1 cellular context compared by ENCODE assay signal in the genomic region with DNA sequence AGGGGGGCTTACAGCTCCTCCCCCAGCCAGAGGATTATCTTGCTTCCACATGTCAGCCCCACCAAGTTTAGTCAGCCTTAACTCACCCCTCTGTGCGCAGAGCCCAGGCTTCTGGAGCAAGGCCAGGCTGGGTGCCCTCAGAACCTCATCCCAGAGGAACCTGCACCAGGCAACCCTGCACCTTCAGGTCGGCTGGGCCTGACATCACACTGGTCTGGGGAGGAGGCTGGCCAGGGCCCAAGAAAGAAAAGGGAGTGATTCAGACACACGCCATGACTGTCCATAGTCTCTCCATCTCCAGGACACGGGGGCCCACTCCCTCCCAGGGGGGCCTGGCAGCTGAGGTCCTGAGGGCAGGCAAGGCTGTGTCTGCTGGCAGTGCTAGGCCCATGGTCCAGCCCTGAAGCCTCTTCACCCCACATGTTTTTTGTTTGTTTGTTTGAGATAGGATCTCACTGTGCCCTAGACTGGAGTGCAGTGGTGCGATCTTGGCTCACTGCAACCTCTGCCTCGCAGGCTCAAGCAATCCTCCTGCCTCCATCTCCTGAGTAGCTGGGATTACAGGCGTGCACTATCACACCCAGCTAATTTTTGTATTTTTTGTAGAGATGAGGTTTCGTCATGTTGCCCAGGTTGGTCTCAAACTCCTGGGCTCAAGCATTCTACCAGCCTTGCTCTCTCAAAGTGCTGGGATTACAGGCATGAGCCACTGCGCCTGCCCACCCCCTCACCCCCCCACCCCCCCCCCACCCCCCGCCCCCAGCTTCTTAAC.
TF ChIP-seq lines count a peak whose summit lies in the region.

No MANE protein-coding gene starts in this region.

TF ChIP-seq in GM12878, 131 proteins besides CTCF, POLR2A, EP300 and RAD21 (continued from another document):
- TF ChIP-seq, protein P1, sequence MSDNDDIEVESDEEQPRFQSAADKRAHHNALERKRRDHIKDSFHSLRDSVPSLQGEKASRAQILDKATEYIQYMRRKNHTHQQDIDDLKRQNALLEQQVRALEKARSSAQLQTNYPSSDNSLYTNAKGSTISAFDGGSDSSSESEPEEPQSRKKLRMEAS (IDR thresholded peaks at IDR 0.05; ENCODE audit: low read depth, low read length): no peak
- TF ChIP-seq KLF5 (IDR thresholded peaks at IDR 0.05; ENCODE audit: partially characterized antibody) (no peak), HDAC2 (IDR thresholded peaks at IDR 0.05) (no peak), CHD4 (IDR thresholded peaks at IDR 0.05) (no peak), ATF7 (IDR thresholded peaks at IDR 0.05; ENCODE audit: low read depth) (no peak), NFXL1 (IDR thresholded peaks at IDR 0.05; ENCODE audit: borderline replicate concordance) (no peak), LARP7 (IDR thresholded peaks at IDR 0.05) (no peak), NR2C2 (IDR thresholded peaks at IDR 0.05; ENCODE audit: borderline replicate concordance, control insufficient read depth, insufficient read length, low read depth) (no peak), MTA3 (IDR thresholded peaks at IDR 0.05; ENCODE audit: borderline replicate concordance, low read length) (no peak), POU2F2 (IDR thresholded peaks at IDR 0.05; ENCODE audit: borderline replicate concordance, low read depth, low read length) (no peak)
- TF ChIP-seq, protein P2, sequence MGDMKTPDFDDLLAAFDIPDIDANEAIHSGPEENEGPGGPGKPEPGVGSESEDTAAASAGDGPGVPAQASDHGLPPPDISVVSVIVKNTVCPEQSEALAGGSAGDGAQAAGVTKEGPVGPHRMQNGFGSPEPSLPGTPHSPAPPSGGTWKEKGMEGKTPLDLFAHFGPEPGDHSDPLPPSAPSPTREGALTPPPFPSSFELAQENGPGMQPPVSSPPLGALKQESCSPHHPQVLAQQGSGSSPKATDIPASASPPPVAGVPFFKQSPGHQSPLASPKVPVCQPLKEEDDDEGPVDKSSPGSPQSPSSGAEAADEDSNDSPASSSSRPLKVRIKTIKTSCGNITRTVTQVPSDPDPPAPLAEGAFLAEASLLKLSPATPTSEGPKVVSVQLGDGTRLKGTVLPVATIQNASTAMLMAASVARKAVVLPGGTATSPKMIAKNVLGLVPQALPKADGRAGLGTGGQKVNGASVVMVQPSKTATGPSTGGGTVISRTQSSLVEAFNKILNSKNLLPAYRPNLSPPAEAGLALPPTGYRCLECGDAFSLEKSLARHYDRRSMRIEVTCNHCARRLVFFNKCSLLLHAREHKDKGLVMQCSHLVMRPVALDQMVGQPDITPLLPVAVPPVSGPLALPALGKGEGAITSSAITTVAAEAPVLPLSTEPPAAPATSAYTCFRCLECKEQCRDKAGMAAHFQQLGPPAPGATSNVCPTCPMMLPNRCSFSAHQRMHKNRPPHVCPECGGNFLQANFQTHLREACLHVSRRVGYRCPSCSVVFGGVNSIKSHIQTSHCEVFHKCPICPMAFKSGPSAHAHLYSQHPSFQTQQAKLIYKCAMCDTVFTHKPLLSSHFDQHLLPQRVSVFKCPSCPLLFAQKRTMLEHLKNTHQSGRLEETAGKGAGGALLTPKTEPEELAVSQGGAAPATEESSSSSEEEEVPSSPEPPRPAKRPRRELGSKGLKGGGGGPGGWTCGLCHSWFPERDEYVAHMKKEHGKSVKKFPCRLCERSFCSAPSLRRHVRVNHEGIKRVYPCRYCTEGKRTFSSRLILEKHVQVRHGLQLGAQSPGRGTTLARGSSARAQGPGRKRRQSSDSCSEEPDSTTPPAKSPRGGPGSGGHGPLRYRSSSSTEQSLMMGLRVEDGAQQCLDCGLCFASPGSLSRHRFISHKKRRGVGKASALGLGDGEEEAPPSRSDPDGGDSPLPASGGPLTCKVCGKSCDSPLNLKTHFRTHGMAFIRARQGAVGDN (IDR thresholded peaks at IDR 0.05): no peak
- TF ChIP-seq, protein P3, sequence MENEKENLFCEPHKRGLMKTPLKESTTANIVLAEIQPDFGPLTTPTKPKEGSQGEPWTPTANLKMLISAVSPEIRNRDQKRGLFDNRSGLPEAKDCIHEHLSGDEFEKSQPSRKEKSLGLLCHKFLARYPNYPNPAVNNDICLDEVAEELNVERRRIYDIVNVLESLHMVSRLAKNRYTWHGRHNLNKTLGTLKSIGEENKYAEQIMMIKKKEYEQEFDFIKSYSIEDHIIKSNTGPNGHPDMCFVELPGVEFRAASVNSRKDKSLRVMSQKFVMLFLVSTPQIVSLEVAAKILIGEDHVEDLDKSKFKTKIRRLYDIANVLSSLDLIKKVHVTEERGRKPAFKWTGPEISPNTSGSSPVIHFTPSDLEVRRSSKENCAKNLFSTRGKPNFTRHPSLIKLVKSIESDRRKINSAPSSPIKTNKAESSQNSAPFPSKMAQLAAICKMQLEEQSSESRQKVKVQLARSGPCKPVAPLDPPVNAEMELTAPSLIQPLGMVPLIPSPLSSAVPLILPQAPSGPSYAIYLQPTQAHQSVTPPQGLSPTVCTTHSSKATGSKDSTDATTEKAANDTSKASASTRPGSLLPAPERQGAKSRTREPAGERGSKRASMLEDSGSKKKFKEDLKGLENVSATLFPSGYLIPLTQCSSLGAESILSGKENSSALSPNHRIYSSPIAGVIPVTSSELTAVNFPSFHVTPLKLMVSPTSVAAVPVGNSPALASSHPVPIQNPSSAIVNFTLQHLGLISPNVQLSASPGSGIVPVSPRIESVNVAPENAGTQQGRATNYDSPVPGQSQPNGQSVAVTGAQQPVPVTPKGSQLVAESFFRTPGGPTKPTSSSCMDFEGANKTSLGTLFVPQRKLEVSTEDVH (IDR thresholded peaks at IDR 0.05; ENCODE audit: low read depth, partially characterized antibody): no peak
